8 cellular contexts compared by ENCODE assay signal in the genomic region with DNA sequence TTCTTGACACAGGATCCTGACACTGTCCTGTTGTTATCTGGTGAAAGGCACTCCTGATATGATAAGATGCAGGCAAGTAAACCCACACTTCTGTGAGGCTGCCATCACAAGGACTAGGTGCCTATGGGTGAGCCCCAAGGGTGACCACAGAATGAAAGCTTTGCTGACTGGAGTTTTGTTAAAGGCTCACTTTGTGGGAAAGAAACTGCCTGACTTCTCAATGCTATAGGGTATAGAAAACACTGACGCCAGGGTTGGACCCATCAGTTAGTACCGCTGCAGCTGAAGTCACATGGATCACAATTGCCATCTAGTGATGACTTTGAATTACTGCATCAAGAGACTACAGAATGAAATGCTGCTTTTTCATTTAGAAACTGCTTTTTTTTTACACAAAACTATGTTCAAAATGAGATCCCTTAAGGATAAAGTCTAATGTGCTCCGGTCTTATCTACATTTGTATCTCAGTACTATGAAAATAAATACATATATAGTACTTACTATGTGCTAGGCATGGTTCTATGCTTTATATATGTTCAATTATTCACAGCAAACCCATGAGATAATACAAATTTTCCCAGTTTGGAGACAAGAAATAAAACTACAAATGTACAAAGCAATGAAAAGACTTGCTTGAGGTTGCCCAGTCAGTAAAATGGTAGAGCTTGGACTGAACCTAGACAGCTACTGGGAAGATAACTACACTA.
A peak's percentile ranks its signal among the peaks of the same experiment; 100 is the strongest.
DNase-seq lines count a peak whose midpoint lies in the region; TF ChIP-seq lines count a peak whose summit lies in the region.

No MANE protein-coding gene starts in this region.

- no peaks in the 10 kb centered on the region for H3K27me3 ChIP-seq in ACC112 (ENCODE audit: insufficient read depth, low read length)
- no peaks in the 10 kb centered on the region for H3K27me3 ChIP-seq in H7 (ENCODE audit: control insufficient read depth, insufficient read depth, low read length)
- peaks cover 0 to 2% of the 10 kb centered on the region in 2 experiments for H3K27me3 ChIP-seq in mesenchymal stem cell (ENCODE audit: control insufficient read depth in 1 of 2, insufficient read depth in 1 of 2, low read length in 2 of 2)

- H2AFZ ChIP-seq in ACC112 (ENCODE audit: low read length, unreplicated experiment) (no peak overlapping the region), mesenchymal stem cell (ENCODE audit: low read depth, low read length) (no peak overlapping the region)

- DNase-seq in G401 (ENCODE audit: low spot score): peak; percentile 45
- peak; percentile 43 for DNase-seq in H7
- peak; percentile 57 for DNase-seq in SK-N-DZ (ENCODE audit: low spot score)
- peak; percentile 54 for DNase-seq in ecto neural progenitor cell (ENCODE audit: low spot score)
- peak; percentile 79 for DNase-seq in mesenchymal stem cell
- no peak for DNase-seq in activated effector memory CD4-positive, alpha-beta T cell treated with Interleukin-2 at 50 U/mL for 16 hours

- H2BK15ac ChIP-seq in mesenchymal stem cell (ENCODE audit: low read depth, poor library complexity, severe bottlenecking): no peak overlapping the region

- H3K9me3 ChIP-seq in mesenchymal stem cell (ENCODE audit: control insufficient read depth, low read length): no peaks in the 10 kb centered on the region

- in situ Hi-C loops in G401 (cut with HindIII; ENCODE audit: low sequenced_read_pairs): no loop called here

- no peak overlapping the region for H3K4me2 ChIP-seq in mesenchymal stem cell (ENCODE audit: low read length, poor library complexity, severe bottlenecking)

- H4K91ac ChIP-seq in mesenchymal stem cell (ENCODE audit: low read length): no peak overlapping the region

- peaks cover 6% of the 10 kb centered on the region for H3K79me1 ChIP-seq in mesenchymal stem cell (replicated peaks; ENCODE audit: low read length, poor library complexity, severe bottlenecking)

- no peak overlapping the region for H3K4ac ChIP-seq in mesenchymal stem cell (ENCODE audit: low read depth in 1 of 2, low read length in 2 of 2)

- H3K79me2 ChIP-seq in ACC112 (ENCODE audit: control insufficient read depth, insufficient read depth, low read length, unreplicated experiment): peaks cover 14% of the 10 kb centered on the region

- H3K4me1 ChIP-seq in ACC112 (ENCODE audit: control insufficient read depth, insufficient read depth, low read length, unreplicated experiment) (peaks cover 37% of the 10 kb centered on the region), mesenchymal stem cell (ENCODE audit: control insufficient read depth, insufficient read depth, low read depth, low read length) (peaks cover 9% of the 10 kb centered on the region)

- H3K27ac ChIP-seq in ACC112 (ENCODE audit: low read depth, low read length): peak overlapping the region; percentile 86
- H3K27ac ChIP-seq in mesenchymal stem cell (ENCODE audit: low read length, poor library complexity, severe bottlenecking): peak overlapping the region; percentile 81

- H2AK5ac ChIP-seq in mesenchymal stem cell (ENCODE audit: low read length, severe bottlenecking): no peak overlapping the region

- peak; percentile 79 for TF ChIP-seq CTCF in LNCAP (IDR thresholded peaks at IDR 0.05)

- 0% methylated on average over 2 of the region's 3 CpGs for whole genome bisulfite sequencing in mesenchymal stem cell

- no peak overlapping the region for H2BK5ac ChIP-seq in mesenchymal stem cell (ENCODE audit: low read depth, low read length, poor library complexity, severe bottlenecking)

- H3K36me3 ChIP-seq in ACC112 (ENCODE audit: insufficient read depth, low read length): peaks cover 13% of the 10 kb centered on the region; the same call in 1 of the 2 replicates
- no peaks in the 10 kb centered on the region for H3K36me3 ChIP-seq in H7 (replicated peaks; ENCODE audit: control insufficient read depth, insufficient read depth, low read length)
- H3K36me3 ChIP-seq in mesenchymal stem cell (ENCODE audit: control insufficient read depth in 1 of 2, insufficient read depth in 2 of 2, low read depth in 1 of 2, low read length in 2 of 2): peaks cover 0 to 6% of the 10 kb centered on the region in 2 experiments

- H3K18ac ChIP-seq in mesenchymal stem cell (ENCODE audit: low read depth in 1 of 2, low read length in 2 of 2): no peak overlapping the region

- no peak overlapping the region for H3K4me3 ChIP-seq in ACC112 (ENCODE audit: low read depth, low read length)
- H3K4me3 ChIP-seq in H7 (ENCODE audit: insufficient read depth, low read depth, low read length): no peak overlapping the region
- no peak overlapping the region for H3K4me3 ChIP-seq in mesenchymal stem cell (ENCODE audit: insufficient read depth in 1 of 2, low read depth in 1 of 2, low read length in 2 of 2)

- H3K23ac ChIP-seq in mesenchymal stem cell (ENCODE audit: low read length in 2 of 2): no peak overlapping the region

- no peak overlapping the region for H2BK12ac ChIP-seq in mesenchymal stem cell (ENCODE audit: low read length in 2 of 2)

- H3K14ac ChIP-seq in mesenchymal stem cell (ENCODE audit: low read length in 2 of 2): no peak overlapping the region

- peak overlapping the region; percentile 39 for H3K9ac ChIP-seq in mesenchymal stem cell (ENCODE audit: low read length)

- no peak overlapping the region for H2BK120ac ChIP-seq in mesenchymal stem cell (ENCODE audit: low read depth, low read length)

- no peak overlapping the region for H4K8ac ChIP-seq in mesenchymal stem cell (ENCODE audit: low read length)
